In the genomic region with DNA sequence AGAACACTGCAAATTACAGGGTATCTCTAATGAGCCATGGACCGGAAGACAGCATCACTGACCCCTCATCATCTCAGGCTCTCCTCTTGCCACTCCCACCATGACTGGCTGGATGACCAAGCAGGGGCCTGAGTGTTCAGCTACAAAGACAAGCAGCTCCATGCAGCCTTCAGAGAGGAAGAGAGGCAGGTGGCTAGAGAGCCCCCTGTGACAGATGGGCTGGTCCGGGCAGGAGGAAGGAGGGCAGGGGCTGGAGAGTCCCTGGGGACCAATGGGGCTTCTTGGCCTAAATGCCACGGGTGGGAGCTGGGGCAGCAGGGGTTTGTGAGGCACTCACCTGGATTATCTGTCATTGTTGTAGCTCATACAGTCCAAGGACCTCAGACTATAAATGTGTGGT, we compare ENCODE assay signal across 1 cellular context.
TF ChIP-seq lines count a peak whose summit lies in the region.

No MANE protein-coding gene starts in this region.

TF ChIP-seq in GM23338, 12 proteins besides CTCF, POLR2A, EP300 and RAD21 (continued from another document):
- TF ChIP-seq, protein P1, sequence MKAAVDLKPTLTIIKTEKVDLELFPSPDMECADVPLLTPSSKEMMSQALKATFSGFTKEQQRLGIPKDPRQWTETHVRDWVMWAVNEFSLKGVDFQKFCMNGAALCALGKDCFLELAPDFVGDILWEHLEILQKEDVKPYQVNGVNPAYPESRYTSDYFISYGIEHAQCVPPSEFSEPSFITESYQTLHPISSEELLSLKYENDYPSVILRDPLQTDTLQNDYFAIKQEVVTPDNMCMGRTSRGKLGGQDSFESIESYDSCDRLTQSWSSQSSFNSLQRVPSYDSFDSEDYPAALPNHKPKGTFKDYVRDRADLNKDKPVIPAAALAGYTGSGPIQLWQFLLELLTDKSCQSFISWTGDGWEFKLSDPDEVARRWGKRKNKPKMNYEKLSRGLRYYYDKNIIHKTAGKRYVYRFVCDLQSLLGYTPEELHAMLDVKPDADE (IDR thresholded peaks at IDR 0.05): no peak
- TF ChIP-seq, protein P2, sequence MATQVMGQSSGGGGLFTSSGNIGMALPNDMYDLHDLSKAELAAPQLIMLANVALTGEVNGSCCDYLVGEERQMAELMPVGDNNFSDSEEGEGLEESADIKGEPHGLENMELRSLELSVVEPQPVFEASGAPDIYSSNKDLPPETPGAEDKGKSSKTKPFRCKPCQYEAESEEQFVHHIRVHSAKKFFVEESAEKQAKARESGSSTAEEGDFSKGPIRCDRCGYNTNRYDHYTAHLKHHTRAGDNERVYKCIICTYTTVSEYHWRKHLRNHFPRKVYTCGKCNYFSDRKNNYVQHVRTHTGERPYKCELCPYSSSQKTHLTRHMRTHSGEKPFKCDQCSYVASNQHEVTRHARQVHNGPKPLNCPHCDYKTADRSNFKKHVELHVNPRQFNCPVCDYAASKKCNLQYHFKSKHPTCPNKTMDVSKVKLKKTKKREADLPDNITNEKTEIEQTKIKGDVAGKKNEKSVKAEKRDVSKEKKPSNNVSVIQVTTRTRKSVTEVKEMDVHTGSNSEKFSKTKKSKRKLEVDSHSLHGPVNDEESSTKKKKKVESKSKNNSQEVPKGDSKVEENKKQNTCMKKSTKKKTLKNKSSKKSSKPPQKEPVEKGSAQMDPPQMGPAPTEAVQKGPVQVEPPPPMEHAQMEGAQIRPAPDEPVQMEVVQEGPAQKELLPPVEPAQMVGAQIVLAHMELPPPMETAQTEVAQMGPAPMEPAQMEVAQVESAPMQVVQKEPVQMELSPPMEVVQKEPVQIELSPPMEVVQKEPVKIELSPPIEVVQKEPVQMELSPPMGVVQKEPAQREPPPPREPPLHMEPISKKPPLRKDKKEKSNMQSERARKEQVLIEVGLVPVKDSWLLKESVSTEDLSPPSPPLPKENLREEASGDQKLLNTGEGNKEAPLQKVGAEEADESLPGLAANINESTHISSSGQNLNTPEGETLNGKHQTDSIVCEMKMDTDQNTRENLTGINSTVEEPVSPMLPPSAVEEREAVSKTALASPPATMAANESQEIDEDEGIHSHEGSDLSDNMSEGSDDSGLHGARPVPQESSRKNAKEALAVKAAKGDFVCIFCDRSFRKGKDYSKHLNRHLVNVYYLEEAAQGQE (IDR thresholded peaks at IDR 0.05; ENCODE audit: unreplicated experiment): no peak
- TF ChIP-seq STAT1 (IDR thresholded peaks at IDR 0.05; ENCODE audit: unreplicated experiment) (no peak), POLR2AphosphoS5 (IDR thresholded peaks at IDR 0.05; ENCODE audit: low read depth) (no peak), EZH2phosphoT487 (IDR thresholded peaks at IDR 0.05; ENCODE audit: unreplicated experiment) (no peak), ZNF114 (CRISPR knock-in tag; IDR thresholded peaks at IDR 0.05) (no peak), CREB1 (CRISPR knock-in tag; IDR thresholded peaks at IDR 0.05; ENCODE audit: low read depth) (no peak), NANOG (IDR thresholded peaks at IDR 0.05; ENCODE audit: borderline replicate concordance) (no peak), EZH2 (IDR thresholded peaks at IDR 0.05; ENCODE audit: low read depth, unreplicated experiment) (no peak), ZNF331 (CRISPR knock-in tag; IDR thresholded peaks at IDR 0.05; ENCODE audit: low read depth) (no peak)
TF ChIP-seq in GM23338: peak in this region for 0.
